In the genomic region with DNA sequence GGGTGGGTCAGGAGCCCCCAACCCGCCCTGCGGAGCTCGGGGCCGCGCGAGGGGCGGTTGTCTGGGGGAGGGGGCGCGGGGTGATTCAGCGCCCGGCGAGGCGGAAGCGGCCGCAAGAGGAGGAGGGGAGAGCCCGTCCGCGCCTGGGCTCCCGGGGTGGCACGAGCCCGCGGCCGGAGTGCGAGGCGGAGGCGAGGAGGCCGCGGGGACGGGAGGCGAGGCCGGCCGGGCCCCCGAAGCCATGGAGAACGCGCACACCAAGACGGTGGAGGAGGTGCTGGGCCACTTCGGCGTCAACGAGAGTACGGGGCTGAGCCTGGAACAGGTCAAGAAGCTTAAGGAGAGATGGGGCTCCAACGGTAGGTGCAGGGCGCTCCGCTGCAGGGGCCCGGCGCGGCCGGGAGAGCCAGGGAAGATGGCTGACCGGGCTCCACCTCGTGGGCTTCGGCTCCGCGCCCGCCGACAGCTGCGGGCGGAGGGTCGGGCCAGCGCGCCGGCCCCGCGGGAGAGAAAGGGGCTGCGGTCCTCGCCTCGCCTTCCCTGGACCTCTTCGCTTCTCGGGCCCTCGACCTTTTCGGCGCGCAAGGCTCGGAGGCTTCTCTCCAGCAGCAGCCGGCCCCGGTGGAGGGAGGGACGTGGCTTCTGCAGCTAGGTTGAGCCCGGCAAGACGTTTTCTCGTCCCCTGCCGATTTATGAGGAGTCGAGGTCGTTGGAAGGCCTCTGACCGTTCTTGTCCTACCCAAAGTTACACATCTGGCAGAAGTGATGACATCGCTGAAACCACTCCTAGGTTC, we compare ENCODE assay signal across 8 cellular contexts. TPM values are rescaled to one million over a fixed set of nuclear protein-coding genes. Genes with fewer than 3 reads are reported as not detected.
A peak's percentile ranks its signal among the peaks of the same experiment; 100 is the strongest.
DNase-seq lines count a peak whose midpoint lies in the region; ATAC-seq and TF ChIP-seq lines count a peak whose summit lies in the region.

No MANE protein-coding gene starts in this region.

- peaks cover 14% of the 10 kb centered on the region for H3F3A ChIP-seq in SU-DHL-6 (ENCODE audit: insufficient read depth)

- no peaks in the 10 kb centered on the region for H3K9me2 ChIP-seq in SU-DHL-6 (replicated peaks; ENCODE audit: insufficient read depth, low read length)

- TF ChIP-seq CTCF in SU-DHL-6 (IDR thresholded peaks at IDR 0.05; ENCODE audit: insufficient read depth, low read length, poor library complexity, severe bottlenecking) (no peak), adrenal gland (IDR thresholded peaks at IDR 0.05) (no peak), right atrium auricular region (IDR thresholded peaks at IDR 0.05) (no peak), retinal pigment epithelial cell (conservative IDR thresholded peaks at IDR 0.05; ENCODE audit: low read depth, low read length) (no peak)

- H3K4me1 ChIP-seq in adrenal gland (replicated peaks in 1 of 2) (peaks cover 27 to 62% of the 10 kb centered on the region in 2 donors), right atrium auricular region (peaks cover 0 to 33% of the 10 kb centered on the region in 2 donors)

- peak overlapping the region; percentile 78 for H3K4me3 ChIP-seq in SU-DHL-6 (ENCODE audit: insufficient read depth, low read length, poor library complexity, severe bottlenecking)
- peak overlapping the region; percentile 62 to 95 (median 78) for H3K4me3 ChIP-seq in adrenal gland
- H3K4me3 ChIP-seq in right atrium auricular region = peak overlapping the region; percentile 88 to 98
- H3K4me3 ChIP-seq in retinal pigment epithelial cell (ENCODE audit: low read length) = peak overlapping the region; percentile 68

- peak; percentile 31 for ATAC-seq in GM19467 (IDR thresholded peaks at IDR 0.05; ENCODE audit: unreplicated experiment)

- H3K79me2 ChIP-seq in SU-DHL-6 (ENCODE audit: insufficient read depth, low read length) = peaks cover 52% of the 10 kb centered on the region

- 0 to 2% (median 0%) methylated on average over 10 to 81 of the region's 83 CpGs for WGBS in adrenal gland, 4 donors

- H3K27me3 ChIP-seq in SU-DHL-6 (ENCODE audit: low read length) (no peaks in the 10 kb centered on the region), adrenal gland (no peaks in the 10 kb centered on the region), right atrium auricular region (no peaks in the 10 kb centered on the region)

- H3K9me3 ChIP-seq in SU-DHL-6 (ENCODE audit: insufficient read depth, low read length) = no peaks in the 10 kb centered on the region
- no peaks in the 10 kb centered on the region for H3K9me3 ChIP-seq in adrenal gland (replicated peaks in 1 of 3)
- H3K9me3 ChIP-seq in right atrium auricular region = no peaks in the 10 kb centered on the region

- intact Hi-C loops in adrenal gland (cut with DNase I) = no loop called here

- peaks cover 44% of the 10 kb centered on the region for H4K20me1 ChIP-seq in SU-DHL-6 (ENCODE audit: low read depth, low read length)

- TF ChIP-seq POLR2A in adrenal gland (IDR thresholded peaks at IDR 0.05) = peak in 1 of 2 donors; percentile 34

- no peak overlapping the region for H2AFZ ChIP-seq in SU-DHL-6 (ENCODE audit: low read depth, low read length, severe bottlenecking)

- peak overlapping the region; percentile 95 for H3K4me2 ChIP-seq in SU-DHL-6 (ENCODE audit: low read depth, low read length, poor library complexity, severe bottlenecking)

- peak; percentile 85 for DNase-seq in DMS53 (lab: John Stamatoyannopoulos, UW)
- peak; percentile 73 for DNase-seq in HK-2 (ENCODE audit: unreplicated experiment)
- peak; percentile 49 to 76 (median 62) for DNase-seq in adrenal gland
- DNase-seq in right atrium auricular region (ENCODE audit: low spot score) = peak; percentile 60
- no peak for DNase-seq in retinal pigment epithelial cell (ENCODE audit: low read depth)
- no peak for DNase-seq in cortex of kidney (lab: John Stamatoyannopoulos, UW)

- H3K9ac ChIP-seq in SU-DHL-6 (ENCODE audit: low read length) = peak overlapping the region; percentile 88

- peak overlapping the region; percentile 74 for H3K27ac ChIP-seq in SU-DHL-6 (ENCODE audit: low read depth, low read length)
- peak overlapping the region; percentile 40 to 98 (median 95) for H3K27ac ChIP-seq in adrenal gland
- H3K27ac ChIP-seq in right atrium auricular region = peak overlapping the region; percentile 98 to 100

- peaks cover 38% of the 10 kb centered on the region for H3K36me3 ChIP-seq in SU-DHL-6 (ENCODE audit: low read length)
- H3K36me3 ChIP-seq in adrenal gland (replicated peaks in 1 of 2) = peaks cover 0 to 8% of the 10 kb centered on the region in 2 donors
- peaks cover 50% of the 10 kb centered on the region for H3K36me3 ChIP-seq in right atrium auricular region

RNA-seq across cellular contexts. Expression of gene ATP2A2, which starts 0.7 kb away (rescaled TPM):
- 100 to 1,000 TPM in 7 of 8 donors, 10 to 100 TPM in 1; 94.7 to 312 (median 121) TPM for total RNA-seq in adrenal gland
- polyA plus RNA-seq in adrenal gland = 100 to 1,000 TPM in 1 of 3 donors, 10 to 100 TPM in 2; 20.8 to 198 (median 27.1) TPM
- 1,000 to 10,000 TPM; 1,597 to 3,086 TPM for total RNA-seq in right atrium auricular region

Comparison
In these comparisons a context has a peak if more than half of its experiments do, and no peak if none do; other contexts are left out.
1. DNase-seq: peak in DMS53 (single experiment), HK-2 (single experiment), adrenal gland (7 of 7) and right atrium auricular region (single experiment); none in retinal pigment epithelial cell (single experiment) and cortex of kidney (single experiment).
2. RNA of gene ATP2A2, which starts 0.7 kb away (total RNA-seq): 1,597 to 3,086 TPM in right atrium auricular region; 94.7 to 312 TPM in adrenal gland; every median in the first group is over 4 times any median in the second.
3. Peak in every context shown above with its lines, with median percentiles within 50 percentile points of each other: H3K27ac ChIP-seq and H3K4me3 ChIP-seq.